1 cellular context compared by ENCODE assay signal in genomic region chr11:108228236-108228635, GRCh38.
A peak's percentile ranks its signal among the peaks of the same experiment; 100 is the strongest.
TF ChIP-seq lines count a peak whose summit lies in the region.

No MANE protein-coding gene starts in this region.

TF ChIP-seq in GM12878, 131 proteins besides CTCF, POLR2A, EP300 and RAD21:
- TF ChIP-seq MEF2A (IDR thresholded peaks at IDR 0.05; ENCODE audit: insufficient read depth, low read depth, low read length) (peak; percentile 75), KLF5 (IDR thresholded peaks at IDR 0.05; ENCODE audit: partially characterized antibody) (no peak), RBBP5 (conservative IDR thresholded peaks at IDR 0.05) (no peak), ZSCAN29 (IDR thresholded peaks at IDR 0.05) (no peak), JUNB (IDR thresholded peaks at IDR 0.05) (peak; percentile 38; the same call in 1 of the 2 replicates)
